ENCODE assay signal across 11 cellular contexts in the genomic region with DNA sequence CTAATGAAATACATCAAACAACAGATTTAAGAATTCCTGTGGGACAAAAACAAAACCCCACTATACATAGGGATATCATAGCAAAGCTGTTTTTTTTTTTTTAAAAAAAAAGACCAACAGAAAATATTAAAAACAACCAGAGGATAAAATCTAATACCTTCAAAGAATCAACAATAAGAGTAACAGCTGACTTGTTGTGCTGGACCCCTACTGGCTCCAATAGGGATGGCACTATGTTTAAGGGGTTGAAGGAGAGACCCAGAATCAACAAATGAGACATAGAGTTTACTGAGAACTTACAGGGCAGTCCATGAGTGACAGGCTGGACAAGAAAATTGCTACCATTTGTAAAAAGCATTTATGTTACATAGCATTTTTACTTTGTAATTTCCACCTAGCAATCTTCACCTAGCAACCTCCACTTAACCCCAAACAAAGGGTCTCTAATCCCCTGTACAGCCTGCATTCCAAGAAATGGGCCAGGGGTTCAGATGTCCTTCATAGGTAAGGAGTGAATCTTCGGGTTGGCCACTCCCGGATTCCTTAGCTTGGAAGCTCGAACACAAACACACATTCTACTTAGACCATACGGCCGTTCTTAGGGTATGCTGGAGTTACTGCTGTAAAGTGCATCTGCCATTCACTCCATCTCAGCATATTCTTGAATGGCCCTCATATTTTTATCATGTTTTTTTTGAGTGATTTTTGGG. TPM values are rescaled to one million over a fixed set of nuclear protein-coding genes. Genes with fewer than 3 reads are reported as not detected.
DNase-seq lines count a peak whose midpoint lies in the region; ATAC-seq and TF ChIP-seq lines count a peak whose summit lies in the region.
"Had no signal": no experiment of that assay in that cellular context is flagged by ENCODE, and none has a peak within 500 bp of the region (broad histone marks: within the 10 kb centered on the region; RNA-seq: fewer than 3 reads in every experiment).

No MANE protein-coding gene starts in this region.

- H4K8ac ChIP-seq in mesendoderm (ENCODE audit: low read depth, low read length), result no peak overlapping the region

- no peak for DNase-seq in GM06990 (ENCODE audit: extremely low read depth, insufficient read length)
- peak; percentile 40 for DNase-seq in mesendoderm
- DNase-seq in effector memory CD4-positive, alpha-beta T cell, result no peak
- no peak for DNase-seq in NOMO-1 treated with DMSO at 0.1 percent for 48 hours (lab: John Stamatoyannopoulos, UW; ENCODE audit: unreplicated experiment)
- DNase-seq: activated B cell treated with CpG ODN at 0.5 μM for 24 hours; amygdala; stimulated activated naive CD4-positive, alpha-beta T cell had no signal

- no peak overlapping the region for H2BK120ac ChIP-seq in mesendoderm (ENCODE audit: low read depth, low read length)

- H3K4ac ChIP-seq in mesendoderm (ENCODE audit: low read depth, low read length), result no peak overlapping the region

- ATAC-seq in HG02642 (IDR thresholded peaks at IDR 0.05; ENCODE audit: poor library complexity, unreplicated experiment) (peak; percentile 64), SK-N-SH treated with all-trans-retinoic acid at 6 μM for 48 hours (peak; percentile 68), GM19467 (IDR thresholded peaks at IDR 0.05; ENCODE audit: unreplicated experiment) (no peak), HG02763 (IDR thresholded peaks at IDR 0.05; ENCODE audit: unreplicated experiment) (no peak)

- no peak overlapping the region for H4K5ac ChIP-seq in mesendoderm (ENCODE audit: low read length)

- H3K79me2 ChIP-seq in mesendoderm (ENCODE audit: control insufficient read depth, insufficient read depth, low read length), result no peaks in the 10 kb centered on the region

- no peak overlapping the region for H2BK15ac ChIP-seq in mesendoderm (replicated peaks; ENCODE audit: low read depth)

- no peak overlapping the region for H3K9ac ChIP-seq in mesendoderm (ENCODE audit: low read length)

- no peak overlapping the region for H3K4me3 ChIP-seq in GM06990 (replicated peaks; ENCODE audit: low read depth, low read length)
- H3K4me3 ChIP-seq in mesendoderm (ENCODE audit: low read length), result no peak overlapping the region
- no peak overlapping the region for H3K4me3 ChIP-seq in effector memory CD4-positive, alpha-beta T cell (ENCODE audit: insufficient read depth, low read depth, low read length, poor library complexity, severe bottlenecking)

- H3K4me1 ChIP-seq in mesendoderm (ENCODE audit: control insufficient read depth, low read depth, low read length), result no peaks in the 10 kb centered on the region
- H3K4me1 ChIP-seq in effector memory CD4-positive, alpha-beta T cell (ENCODE audit: control insufficient read depth, insufficient read depth, low read length, poor library complexity, severe bottlenecking), result no peaks in the 10 kb centered on the region

- no peaks in the 10 kb centered on the region for H3K9me3 ChIP-seq in effector memory CD4-positive, alpha-beta T cell (ENCODE audit: control insufficient read depth, low read length)

- no peak overlapping the region for H3K4me2 ChIP-seq in mesendoderm (ENCODE audit: low read length)

- H3K27me3 ChIP-seq in GM06990 (replicated peaks; ENCODE audit: control insufficient read depth, insufficient read depth, low read length) (no peaks in the 10 kb centered on the region), mesendoderm (ENCODE audit: insufficient read depth, low read length, poor library complexity) (no peaks in the 10 kb centered on the region)
- no peaks in the 10 kb centered on the region for H3K27me3 ChIP-seq in effector memory CD4-positive, alpha-beta T cell (replicated peaks; ENCODE audit: control insufficient read depth, insufficient read depth, low read length, poor library complexity, severe bottlenecking)

- no peak overlapping the region for H2BK5ac ChIP-seq in mesendoderm (ENCODE audit: low read length)

- H2AK5ac ChIP-seq in mesendoderm (ENCODE audit: low read length), result no peak overlapping the region

- WGBS in mesendoderm (ENCODE audit: extremely low coverage, insufficient coverage, low lambda C conversion rate), result no CpG with 5 or more reads among the region's 5 CpGs

- H3K36me3 ChIP-seq in GM06990 (ENCODE audit: control insufficient read depth, insufficient read depth, low read length) (no peaks in the 10 kb centered on the region), mesendoderm (ENCODE audit: control insufficient read depth, insufficient read depth, low read length) (no peaks in the 10 kb centered on the region)
- no peaks in the 10 kb centered on the region for H3K36me3 ChIP-seq in effector memory CD4-positive, alpha-beta T cell (ENCODE audit: control insufficient read depth, insufficient read depth, low read length)

- H3K79me1 ChIP-seq in mesendoderm (ENCODE audit: low read length), result no peaks in the 10 kb centered on the region

- H3K27ac ChIP-seq in mesendoderm (ENCODE audit: low read depth, low read length), result no peak overlapping the region
- no peak overlapping the region for H3K27ac ChIP-seq in effector memory CD4-positive, alpha-beta T cell (ENCODE audit: insufficient read depth, low read length, poor library complexity, severe bottlenecking)

- peak; percentile 42 for TF ChIP-seq CTCF in GM06990 (IDR thresholded peaks at IDR 0.05; ENCODE audit: insufficient read depth, low read length, poor library complexity, severe bottlenecking)

- no peak overlapping the region for H3K18ac ChIP-seq in mesendoderm (ENCODE audit: low read length)

- no peak overlapping the region for H3K56ac ChIP-seq in mesendoderm (ENCODE audit: low read length)

- H3K23ac ChIP-seq in mesendoderm (ENCODE audit: low read length), result no peak overlapping the region

TF ChIP-seq in SK-N-SH treated with all-trans-retinoic acid at 6 μM for 48 hours, 23 proteins besides CTCF, POLR2A, EP300 and RAD21:
- TF ChIP-seq ZFP30 (CRISPR knock-in tag; IDR thresholded peaks at IDR 0.05) (no peak), TCF4 (CRISPR knock-in tag; IDR thresholded peaks at IDR 0.05; ENCODE audit: borderline replicate concordance) (no peak), ZC3H10 (CRISPR knock-in tag; IDR thresholded peaks at IDR 0.05) (no peak), ESRRG (CRISPR knock-in tag; IDR thresholded peaks at IDR 0.05) (no peak), TOX (CRISPR knock-in tag; IDR thresholded peaks at IDR 0.05; ENCODE audit: borderline replicate concordance) (no peak), GLIS3 (CRISPR knock-in tag; IDR thresholded peaks at IDR 0.05) (no peak), TSHZ2 (CRISPR knock-in tag; IDR thresholded peaks at IDR 0.05) (no peak), SNAI2 (CRISPR knock-in tag; IDR thresholded peaks at IDR 0.05) (no peak), ZNF8 (CRISPR knock-in tag; IDR thresholded peaks at IDR 0.05) (no peak), ZNF70 (CRISPR knock-in tag; IDR thresholded peaks at IDR 0.05) (no peak), ZFP3 (CRISPR knock-in tag; IDR thresholded peaks at IDR 0.05) (no peak), ZNF565 (CRISPR knock-in tag; conservative IDR thresholded peaks at IDR 0.05; ENCODE audit: low read depth) (no peak)
- TF ChIP-seq, protein P1, sequence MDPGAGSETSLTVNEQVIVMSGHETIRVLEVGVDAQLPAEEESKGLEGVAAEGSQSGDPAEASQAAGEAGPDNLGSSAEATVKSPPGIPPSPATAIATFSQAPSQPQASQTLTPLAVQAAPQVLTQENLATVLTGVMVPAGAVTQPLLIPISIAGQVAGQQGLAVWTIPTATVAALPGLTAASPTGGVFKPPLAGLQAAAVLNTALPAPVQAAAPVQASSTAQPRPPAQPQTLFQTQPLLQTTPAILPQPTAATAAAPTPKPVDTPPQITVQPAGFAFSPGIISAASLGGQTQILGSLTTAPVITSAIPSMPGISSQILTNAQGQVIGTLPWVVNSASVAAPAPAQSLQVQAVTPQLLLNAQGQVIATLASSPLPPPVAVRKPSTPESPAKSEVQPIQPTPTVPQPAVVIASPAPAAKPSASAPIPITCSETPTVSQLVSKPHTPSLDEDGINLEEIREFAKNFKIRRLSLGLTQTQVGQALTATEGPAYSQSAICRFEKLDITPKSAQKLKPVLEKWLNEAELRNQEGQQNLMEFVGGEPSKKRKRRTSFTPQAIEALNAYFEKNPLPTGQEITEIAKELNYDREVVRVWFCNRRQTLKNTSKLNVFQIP (CRISPR knock-in tag; IDR thresholded peaks at IDR 0.05; ENCODE audit: borderline replicate concordance, low read depth), result no peak
TF ChIP-seq in SK-N-SH treated with all-trans-retinoic acid at 6 μM for 48 hours: peak in this region for 0.

RNA-seq across cellular contexts. Expression of gene ASZ1, which starts 25.8 kb away (rescaled TPM):
- polyA plus RNA-seq in mesendoderm (2013, experiment 1 of 2), result not detected
- not detected for polyA plus RNA-seq in mesendoderm (2013, experiment 2 of 2)

Comparison
In these comparisons a context has a peak if more than half of its experiments do, and no peak if none do; other contexts are left out.
1. ATAC-seq: peak in HG02642 (single experiment) and SK-N-SH treated with all-trans-retinoic acid at 6 μM for 48 hours (single experiment); none in GM19467 (single experiment) and HG02763 (single experiment).